ENCODE assay signal across 30 cellular contexts in the genomic region with DNA sequence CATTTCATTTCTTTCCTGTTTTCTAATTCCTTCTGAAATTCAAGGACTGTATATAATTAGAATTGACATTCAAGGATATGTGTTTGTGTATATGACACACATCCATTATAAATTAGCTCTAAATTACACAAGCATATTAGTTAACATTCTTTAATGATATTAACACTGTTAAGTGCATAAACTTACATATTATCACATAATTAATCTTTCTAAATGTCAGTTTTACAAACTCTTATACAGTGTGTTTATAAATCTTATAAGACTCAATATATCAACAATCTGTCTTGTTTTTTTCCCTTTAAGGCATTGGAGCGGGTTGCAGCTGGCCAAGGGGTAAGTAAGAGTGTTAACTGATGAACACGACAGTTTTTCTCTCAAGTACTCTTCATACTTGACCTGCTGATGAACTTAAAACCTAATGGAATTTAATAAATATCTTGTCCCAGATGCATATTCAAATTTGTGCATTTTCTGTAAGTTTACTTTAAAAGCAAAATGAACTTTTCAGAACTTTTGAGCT.
"Had no signal": no experiment of that assay in that cellular context is flagged by ENCODE, and none has a peak within 500 bp of the region (broad histone marks: within the 10 kb centered on the region; RNA-seq: fewer than 3 reads in every experiment).

No MANE protein-coding gene starts in this region.

- DNase-seq: activated B cell treated with CpG ODN at 0.5 μM for 24 hours; activated CD4-positive, alpha-beta memory T cell treated with anti-CD3 and anti-CD28 coated beads for 36 hours; activated CD4-positive, alpha-beta T cell treated with anti-CD3 and anti-CD28 coated beads for 4 hours; activated CD4-positive, alpha-beta T cell treated with anti-CD3 and anti-CD28 coated beads, Interleukin-2, amount 10 ng/mL, durations not matched to agents 24 days and 14 days; activated CD4-positive, alpha-beta T cell treated with anti-CD3 and anti-CD28 coated beads, Interleukin-2, amount 50 U/mL, for 1 hour; activated CD4-positive, alpha-beta T cell treated with anti-CD3 and anti-CD28 coated beads, Interleukin-2, amount 50 U/mL, for 4 hours; activated CD4-positive, CD25-positive, alpha-beta regulatory T cell treated with anti-CD3 and anti-CD28 coated beads, Interleukin-2, amount 50 U/mL, for 72 hours; activated CD8-positive, alpha-beta memory T cell treated with anti-CD3 and anti-CD28 coated beads, Interleukin-2, amount 50 U/mL, for 4 hours; activated CD8-positive, alpha-beta T cell treated with anti-CD3 and anti-CD28 coated beads for 36 hours; activated effector memory CD4-positive, alpha-beta T cell treated with anti-CD3 and anti-CD28 coated beads, Interleukin-2, amount 50 U/mL, for 16 hours; activated gamma-delta T cell treated with Interleukin-2 at 50 U/mL for 16 hours; activated naive CD4-positive, alpha-beta T cell; activated naive CD4-positive, alpha-beta T cell treated with anti-CD3 and anti-CD28 coated beads for 36 hours; activated naive CD4-positive, alpha-beta T cell treated with anti-CD3 and anti-CD28 coated beads, Interleukin-2, amount 50 U/mL, for 16 hours; activated naive CD8-positive, alpha-beta T cell treated with anti-CD3 and anti-CD28 coated beads for 36 hours; activated T-cell treated with anti-CD3 and anti-CD28 coated beads for 4 hours; activated T-cell treated with anti-CD3 and anti-CD28 coated beads, Interleukin-2, amount 50 U/mL, for 1 hour; activated T-cell treated with anti-CD3 and anti-CD28 coated beads, Interleukin-2, amount 50 U/mL, for 4 hours; activated T-cell treated with anti-CD3 and anti-CD28 coated beads, Interleukin-2, amount 50 U/mL, for 72 hours; adrenal gland; amniotic stem cell; aorta; body of pancreas; brain microvascular endothelial cell; central memory CD4-positive, alpha-beta T cell; T-helper 2 cell; T-helper 9 cell had no signal

- H3K27me3 ChIP-seq: adrenal gland, body of pancreas, brain microvascular endothelial cell, breast epithelium had no signal

- H3K4me3 ChIP-seq: adrenal gland, body of pancreas, breast epithelium had no signal

- H3K27ac ChIP-seq: adrenal gland, body of pancreas, brain microvascular endothelial cell, breast epithelium, VCaP had no signal

- H3K4me1 ChIP-seq: adrenal gland, body of pancreas, breast epithelium had no signal

- FAIRE-seq: astrocyte had no signal

- H3K9me3 ChIP-seq: adrenal gland, body of pancreas, breast epithelium had no signal

- H3K36me3 ChIP-seq: adrenal gland, brain microvascular endothelial cell, breast epithelium had no signal
